Comparison of ENCODE assay signal across 8 cellular contexts in genomic region chr10:103969857-103970627, GRCh38. TPM values are rescaled to one million over a fixed set of nuclear protein-coding genes. Genes with fewer than 3 reads are reported as not detected.
DNase-seq lines count a peak whose midpoint lies in the region; ATAC-seq, FAIRE-seq and TF ChIP-seq lines count a peak whose summit lies in the region.

No MANE protein-coding gene starts in this region.

- H3K27me3 ChIP-seq in AG04450 (ENCODE audit: control insufficient read depth, insufficient read depth, low read length) (no peaks in the 10 kb centered on the region), bronchial epithelial cell (ENCODE audit: control insufficient read depth, insufficient read depth, low read length) (no peaks in the 10 kb centered on the region)

- DNase-seq in AG04450 (ENCODE audit: low read depth, low spot score) (no peak), bronchial epithelial cell (ENCODE audit: low read depth) (no peak), NCI-H1048 (lab: John Stamatoyannopoulos, UW) (no peak), NCI-H1694 treated with DMSO at 0.1 percent for 48 hours (lab: John Stamatoyannopoulos, UW) (no peak), MV-4-11 (lab: John Stamatoyannopoulos, UW) (no peak)
- no peak for DNase-seq in naive thymus-derived CD8-positive, alpha-beta T cell

- peaks cover 7% of the 10 kb centered on the region for H3K36me3 Mint-ChIP-seq in IgD-negative memory B cell
- H3K36me3 Mint-ChIP-seq in naive thymus-derived CD8-positive, alpha-beta T cell: peaks cover 5 to 7% (median 6%) of the 10 kb centered on the region in 3 donors

- POLR2A ChIA-PET in AG04450 (lab: Yijun Ruan, JAX): no interaction called here
- POLR2A ChIA-PET in naive thymus-derived CD8-positive, alpha-beta T cell (lab: Charles Lee): interaction anchor here (1.3 to 2.1 kb wide), 2 partner anchors 59 to 152 kb away, joined by 5 to 7 read pairs; partner anchors contain the start of gene SFR1

- H3K9me3 Mint-ChIP-seq in IgD-negative memory B cell: peaks cover 0 to 2% (median 0%) of the 10 kb centered on the region in 3 donors
- H3K9me3 Mint-ChIP-seq in naive thymus-derived CD8-positive, alpha-beta T cell: peaks cover 0 to 2% (median 0%) of the 10 kb centered on the region in 9 donors

- H3K4me3 ChIP-seq in AG04450 (ENCODE audit: low read depth, low read length) (peak overlapping the region; percentile 83), bronchial epithelial cell (ENCODE audit: low read depth, low read length) (peak overlapping the region; percentile 64)

- H3K27ac Mint-ChIP-seq in IgD-negative memory B cell: peak overlapping the region in 1 of 3 donors; percentile 88
- peak overlapping the region in 9 of 10 donors; percentile 4 to 98 (median 77) for H3K27ac Mint-ChIP-seq in naive thymus-derived CD8-positive, alpha-beta T cell

- H3K27me3 Mint-ChIP-seq in IgD-negative memory B cell: peaks cover 1% of the 10 kb centered on the region
- H3K27me3 Mint-ChIP-seq in naive thymus-derived CD8-positive, alpha-beta T cell: no peaks in the 10 kb centered on the region

- ATAC-seq in naive thymus-derived CD8-positive, alpha-beta T cell: no peak
- ATAC-seq in HG03469 (IDR thresholded peaks at IDR 0.05; ENCODE audit: unreplicated experiment): no peak

- peak overlapping the region; percentile 27 to 99 (median 92) for H3K4me3 Mint-ChIP-seq in IgD-negative memory B cell
- peak overlapping the region; percentile 84 to 100 (median 98) for H3K4me3 Mint-ChIP-seq in naive thymus-derived CD8-positive, alpha-beta T cell

- no peak for FAIRE-seq in bronchial epithelial cell (lab: Jason Lieb, UNC)

- H3K4me1 Mint-ChIP-seq in IgD-negative memory B cell: peaks cover 38 to 52% (median 40%) of the 10 kb centered on the region in 3 donors
- H3K4me1 Mint-ChIP-seq in naive thymus-derived CD8-positive, alpha-beta T cell: peaks cover 21 to 73% (median 66%) of the 10 kb centered on the region in 4 donors

- no peak overlapping the region for H3K27ac ChIP-seq in AG04450 (ENCODE audit: low read depth, low read length)

- no peaks in the 10 kb centered on the region for H3K36me3 ChIP-seq in bronchial epithelial cell (ENCODE audit: control insufficient read depth, insufficient read depth, low read length)

- TF ChIP-seq CTCF in AG04450 (IDR thresholded peaks at IDR 0.05; ENCODE audit: low read depth, low read length): no peak
- TF ChIP-seq CTCF in bronchial epithelial cell (IDR thresholded peaks at IDR 0.05; ENCODE audit: insufficient read depth, low read length, severe bottlenecking): no peak

- H3K9me3 ChIP-seq in AG04450 (ENCODE audit: control insufficient read depth, insufficient read depth, low read length): no peaks in the 10 kb centered on the region

- CTCF ChIA-PET in AG04450 (lab: Charles Lee): interaction anchor here (0.6 to 1.6 kb wide), 4 partner anchors 18 to 337 kb away, joined by 3 to 5 read pairs (median 4); partner anchors contain the start of gene SFR1

RNA-seq across cellular contexts. Expression of gene SLK, which starts 3.1 kb away (rescaled TPM):
- polyA plus RNA-seq in AG04450 (2011; rRNA removed) (12.3 and 16.5 TPM in 2 replicates), IgD-negative memory B cell (3.0 TPM)
- polyA minus RNA-seq in AG04450 (2011; rRNA and poly(A)+ RNA removed): 7.2 and 15.7 TPM in 2 replicates
- total RNA-seq in bronchial epithelial cell: 85.3 and 112 TPM in 2 replicates
- total RNA-seq in naive thymus-derived CD8-positive, alpha-beta T cell: 10 to 100 TPM; 29.8 to 36.6 TPM
- 10 to 100 TPM in 1 of 3 donors, 1 to 10 TPM in 2; 5.0 to 12.7 (median 7.0) TPM for polyA plus RNA-seq in naive thymus-derived CD8-positive, alpha-beta T cell

RNA-seq across cellular contexts. Expression of gene STN1, which starts 52.1 kb away (rescaled TPM):
- 17.1 and 19.0 TPM in 2 replicates for polyA plus RNA-seq in AG04450 (2011; rRNA removed)
- 8.6 and 12.9 TPM in 2 replicates for polyA minus RNA-seq in AG04450 (2011; rRNA and poly(A)+ RNA removed)
- 20.5 TPM for polyA plus RNA-seq in IgD-negative memory B cell
- 40.7 and 67.7 TPM in 2 replicates for total RNA-seq in bronchial epithelial cell
- total RNA-seq in naive thymus-derived CD8-positive, alpha-beta T cell: 10 to 100 TPM; 41.8 to 41.9 TPM
- 100 to 1,000 TPM in 1 of 3 donors, 10 to 100 TPM in 2; 89.3 to 103 (median 94.8) TPM for polyA plus RNA-seq in naive thymus-derived CD8-positive, alpha-beta T cell
